ENCODE assay signal across 8 cellular contexts in the genomic region with DNA sequence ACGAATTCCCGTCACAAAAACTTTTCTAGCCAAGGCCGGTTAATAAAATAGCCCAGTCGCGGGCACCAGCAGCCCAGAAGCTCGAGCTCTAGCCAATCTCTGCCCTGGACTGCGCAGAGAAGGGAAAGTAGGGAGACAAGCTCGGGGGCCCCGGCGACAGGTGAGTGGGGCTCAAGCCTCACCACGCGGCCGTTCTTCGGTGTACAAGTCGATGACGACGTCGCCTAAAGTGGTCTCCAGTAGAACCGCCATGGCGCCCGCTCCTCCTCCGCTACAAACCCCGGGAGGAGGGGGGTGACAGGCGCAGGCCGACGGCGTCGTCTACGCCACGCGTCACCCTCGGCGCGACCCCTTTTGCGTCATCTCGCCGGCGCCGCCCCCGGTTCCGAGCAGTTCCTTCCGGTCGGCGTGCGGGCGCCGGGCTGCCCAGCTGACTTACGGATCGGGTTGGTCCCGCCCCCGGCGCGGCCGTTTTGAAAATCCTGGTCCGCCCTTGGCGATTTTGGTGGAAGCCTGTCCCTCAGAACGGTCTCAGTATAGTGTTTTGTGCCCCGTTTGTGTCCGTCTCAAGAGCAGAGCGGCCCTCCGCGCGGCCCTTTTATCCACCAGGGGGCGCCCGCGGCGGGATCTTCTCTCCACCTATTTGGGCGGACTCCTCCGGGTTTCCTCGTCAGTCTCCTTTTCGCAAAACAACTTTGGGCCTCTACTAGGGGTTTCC. TPM values are rescaled to one million over a fixed set of nuclear protein-coding genes. Genes with fewer than 3 reads are reported as not detected.
DNase-seq lines count a peak whose midpoint lies in the region; ATAC-seq lines count a peak whose summit lies in the region.

A gene with protein sequence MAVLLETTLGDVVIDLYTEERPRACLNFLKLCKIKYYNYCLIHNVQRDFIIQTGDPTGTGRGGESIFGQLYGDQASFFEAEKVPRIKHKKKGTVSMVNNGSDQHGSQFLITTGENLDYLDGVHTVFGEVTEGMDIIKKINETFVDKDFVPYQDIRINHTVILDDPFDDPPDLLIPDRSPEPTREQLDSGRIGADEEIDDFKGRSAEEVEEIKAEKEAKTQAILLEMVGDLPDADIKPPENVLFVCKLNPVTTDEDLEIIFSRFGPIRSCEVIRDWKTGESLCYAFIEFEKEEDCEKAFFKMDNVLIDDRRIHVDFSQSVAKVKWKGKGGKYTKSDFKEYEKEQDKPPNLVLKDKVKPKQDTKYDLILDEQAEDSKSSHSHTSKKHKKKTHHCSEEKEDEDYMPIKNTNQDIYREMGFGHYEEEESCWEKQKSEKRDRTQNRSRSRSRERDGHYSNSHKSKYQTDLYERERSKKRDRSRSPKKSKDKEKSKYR (minus strand): TSS at position 290 of the 718 bp plus-strand sequence. CDS start 38 bp downstream, at position 252.

- peaks cover 47% of the 10 kb centered on the region for H3K79me2 ChIP-seq in Karpas-422 (ENCODE audit: low read length)

- peaks cover 22 to 45% (median 39%) of the 10 kb centered on the region in 4 donors for H3K4me1 Mint-ChIP-seq in naive thymus-derived CD8-positive, alpha-beta T cell

- DNase-seq in EH (ENCODE audit: low read depth) (peak; percentile 95), Karpas-422 (peak; percentile 98), RPMI7951 (ENCODE audit: low read depth) (peak; percentile 94), fibroblast of gingiva (ENCODE audit: low read depth) (peak; percentile 97)
- DNase-seq in activated T-helper 1 cell treated with anti-CD3 and anti-CD28 coated beads, Interleukin-2, amount 50 U/mL, for 16 hours (ENCODE audit: low read depth in 1 of 2, low spot score in 1 of 2): peak; percentile 92 to 94
- peak; percentile 93 to 98 (median 97) for DNase-seq in naive thymus-derived CD8-positive, alpha-beta T cell
- DNase-seq in stimulated activated naive CD4-positive, alpha-beta T cell (lab: John Stamatoyannopoulos, UW): peak; percentile 92 to 98 (median 94)

- H3K36me3 Mint-ChIP-seq in naive thymus-derived CD8-positive, alpha-beta T cell: peaks cover 0 to 17% (median 0%) of the 10 kb centered on the region in 3 donors

- peak; percentile 90 for ATAC-seq in GM21825 (IDR thresholded peaks at IDR 0.05; ENCODE audit: unreplicated experiment)
- peak; percentile 83 to 85 for ATAC-seq in naive thymus-derived CD8-positive, alpha-beta T cell

- H3K9me3 ChIP-seq in Karpas-422 (ENCODE audit: low read length): no peaks in the 10 kb centered on the region

- peaks cover 26% of the 10 kb centered on the region for H3K4me1 ChIP-seq in Karpas-422 (ENCODE audit: low read length)

- no peaks in the 10 kb centered on the region for H3K9me3 Mint-ChIP-seq in naive thymus-derived CD8-positive, alpha-beta T cell

- H2AFZ ChIP-seq in Karpas-422 (ENCODE audit: low read length): peak within 1 kb of the TSS; percentile 86

- peaks cover 0 to 4% (median 0%) of the 10 kb centered on the region in 5 donors for H3K27me3 Mint-ChIP-seq in naive thymus-derived CD8-positive, alpha-beta T cell

- H3K27me3 ChIP-seq in Karpas-422 (ENCODE audit: low read length): no peaks in the 10 kb centered on the region

- H3K4me3 Mint-ChIP-seq in naive thymus-derived CD8-positive, alpha-beta T cell: peak within 1 kb of the TSS; percentile 79 to 100 (median 99)

- peak within 1 kb of the TSS; percentile 97 to 100 (median 100) for H3K27ac Mint-ChIP-seq in naive thymus-derived CD8-positive, alpha-beta T cell

- H3K9me2 ChIP-seq in Karpas-422 (replicated peaks; ENCODE audit: insufficient read depth, low read length): no peaks in the 10 kb centered on the region

- H3K27ac ChIP-seq in Karpas-422 (ENCODE audit: low read length): peak within 1 kb of the TSS; percentile 72

- POLR2A ChIA-PET in naive thymus-derived CD8-positive, alpha-beta T cell (lab: Charles Lee): interaction anchor here (0.6 to 4.4 kb wide), 18 partner anchors 9 to 500 kb away, joined by 3 to 52 read pairs (median 4); partner anchors contain the start of genes GINM1, LATS1, PCMT1 and TAB2

- peaks cover 17% of the 10 kb centered on the region; the same call in 1 of the 2 replicates for H4K20me1 ChIP-seq in Karpas-422 (ENCODE audit: insufficient read depth, low read depth, low read length)

- H3K9ac ChIP-seq in Karpas-422 (ENCODE audit: low read length): peak within 1 kb of the TSS; percentile 92

- peak within 1 kb of the TSS; percentile 80 for H3K4me2 ChIP-seq in Karpas-422 (ENCODE audit: low read depth, low read length, poor library complexity, severe bottlenecking)

- peaks cover 3% of the 10 kb centered on the region; the same call in 1 of the 2 replicates for H3K36me3 ChIP-seq in Karpas-422 (ENCODE audit: insufficient read depth, low read length)

- peak within 1 kb of the TSS; percentile 97 for H3K4me3 ChIP-seq in Karpas-422 (ENCODE audit: low read length)

RNA-seq across cellular contexts. Expression of the gene that starts here (rescaled TPM):
- 14.2 and 25.0 TPM in 2 replicates for total RNA-seq in Karpas-422 (2014; rRNA removed; shearing (Covaris generic); ENCODE audit: low replicate concordance)
- 34.9 and 48.9 TPM in 2 replicates for total RNA-seq in RPMI7951 (2014; rRNA removed; shearing (Covaris generic))
- total RNA-seq in naive thymus-derived CD8-positive, alpha-beta T cell: 10 to 100 TPM; 35.2 to 39.5 TPM
- 10 to 100 TPM in 2 of 3 donors, 1 to 10 TPM in 1; 7.1 to 11.8 (median 11.8) TPM for polyA plus RNA-seq in naive thymus-derived CD8-positive, alpha-beta T cell

Comparison
In these comparisons a context has a peak if more than half of its experiments do, and no peak if none do; other contexts are left out.
1. Peak in every context shown above with its lines: DNase-seq, ATAC-seq, H3K4me3 ChIP-seq and H3K27ac ChIP-seq.